9 cellular contexts compared by ENCODE assay signal in the genomic region with DNA sequence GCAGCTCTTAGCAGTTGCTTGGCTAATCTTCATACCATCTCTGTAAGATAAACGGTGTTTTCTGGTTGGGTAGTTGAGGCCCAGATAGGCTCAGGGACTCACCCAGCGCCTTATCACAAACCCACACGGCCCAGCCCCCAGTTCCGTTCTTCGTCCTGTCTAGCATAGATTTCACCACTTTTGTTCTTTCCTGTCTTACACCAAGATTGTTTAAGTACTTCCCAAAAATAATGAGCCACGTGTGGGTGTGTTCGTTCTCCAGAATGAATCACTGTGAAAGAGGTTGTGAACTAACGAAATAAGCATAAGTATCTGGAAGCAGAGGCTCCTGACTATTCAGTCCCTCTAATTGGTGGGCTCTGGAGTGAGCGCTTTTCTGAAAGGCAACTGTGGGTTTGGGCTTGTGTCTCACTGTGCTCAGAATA. TPM values are rescaled to one million over a fixed set of nuclear protein-coding genes. Genes with fewer than 3 reads are reported as not detected.
DNase-seq lines count a peak whose midpoint lies in the region; ATAC-seq, FAIRE-seq and TF ChIP-seq lines count a peak whose summit lies in the region.
"Had no signal": no experiment of that assay in that cellular context is flagged by ENCODE, and none has a peak within 500 bp of the region (broad histone marks: within the 10 kb centered on the region; RNA-seq: fewer than 3 reads in every experiment).

No MANE protein-coding gene starts in this region.

- H3K4me3 ChIP-seq in A549, result no peak overlapping the region
- H3K4me3 ChIP-seq in Peyer's patch, result no peak overlapping the region
- H3K4me3 ChIP-seq in adrenal gland, result peak overlapping the region in 1 of 4 donors; percentile 10

- no peaks in the 10 kb centered on the region for H3K9me3 ChIP-seq in A549
- H3K9me3 ChIP-seq in Peyer's patch, result no peaks in the 10 kb centered on the region
- H3K9me3 ChIP-seq in adrenal gland (replicated peaks in 1 of 3), result no peaks in the 10 kb centered on the region

- no peak for TF ChIP-seq EP300 in A549 (IDR thresholded peaks at IDR 0.05)

- FAIRE-seq in A549 (lab: Jason Lieb, UNC), result no peak

- POLR2A ChIA-PET in A549 (lab: Yijun Ruan, JAX), result no interaction called here

- H3K36me3 ChIP-seq in Peyer's patch (peaks cover 0 to 25% (median 0%) of the 10 kb centered on the region in 3 donors), adrenal gland (replicated peaks in 1 of 2) (peaks cover 0 to 16% of the 10 kb centered on the region in 2 donors)

- WGBS in A549 (ENCODE audit: missing lambda C conversion rate), result 84% methylated on average over 9 of the region's 9 CpGs
- 50 to 62% (median 53%) methylated on average over 9 of the region's 9 CpGs for WGBS in adrenal gland, 4 donors

- peak overlapping the region in 1 of 2 experiments; percentile 77; a peak in 3 of 6 replicates for H3K27ac ChIP-seq in A549
- H3K27ac ChIP-seq in Peyer's patch, result peak overlapping the region in 1 of 4 donors; percentile 35
- peak overlapping the region in 4 of 5 donors; percentile 2 to 65 (median 36) for H3K27ac ChIP-seq in adrenal gland
- H3K27ac ChIP-seq: C4-2B had no signal

- intact Hi-C loops in adrenal gland (cut with DNase I), result no loop called here

- CTCF ChIA-PET in A549 (lab: Yijun Ruan, JAX), result interaction anchor here (0.9 to 1.5 kb wide), 5 partner anchors 14 to 51 kb away, joined by 3 to 4 read pairs (median 3); no protein-coding TSS in a partner anchor

- H3K4me2 ChIP-seq in A549, result peak overlapping the region; percentile 89; the same call in 2 of the 3 replicates

- ATAC-seq in A549 (no peak), left lobe of liver (peak; percentile 14), GM21723 (IDR thresholded peaks at IDR 0.05; ENCODE audit: unreplicated experiment) (no peak)

- TF ChIP-seq POLR2A in A549 (IDR thresholded peaks at IDR 0.05; ENCODE audit: low read length) (no peak), Peyer's patch (IDR thresholded peaks at IDR 0.05) (no peak), adrenal gland (IDR thresholded peaks at IDR 0.05) (no peak)

- H3K4me1 ChIP-seq in A549 (peaks cover 66% of the 10 kb centered on the region), Peyer's patch (peaks cover 0 to 62% (median 15%) of the 10 kb centered on the region in 4 donors), adrenal gland (replicated peaks in 1 of 2) (peaks cover 13 to 48% of the 10 kb centered on the region in 2 donors)

- TF ChIP-seq CTCF in A549 (IDR thresholded peaks at IDR 0.05) (no peak), Peyer's patch (IDR thresholded peaks at IDR 0.05) (no peak), adrenal gland (IDR thresholded peaks at IDR 0.05) (no peak)

- DNase-seq in A549 (ENCODE audit: low read depth in 1 of 2, low spot score in 1 of 2), result no peak
- peak in 2 of 3 donors; percentile 62 to 80 for DNase-seq in Peyer's patch
- peak in 6 of 7 donors; percentile 32 to 71 (median 46) for DNase-seq in adrenal gland
- DNase-seq in left lobe of liver (ENCODE audit: low spot score), result peak; percentile 56
- DNase-seq in stimulated activated CD4-positive, alpha-beta T cell treated with anti-CD3 and anti-CD28 coated beads, TNF-alpha, amount 100 ng/mL, for 48 hours (ENCODE audit: low read depth in 3 of 3), result peak; percentile 34 to 49 (median 39)
- DNase-seq in SHP77 (lab: John Stamatoyannopoulos, UW), result no peak
- DNase-seq in NCI-H345 (lab: John Stamatoyannopoulos, UW), result no peak

- H3K27me3 ChIP-seq in Peyer's patch (no peaks in the 10 kb centered on the region), adrenal gland (no peaks in the 10 kb centered on the region)

- no peak for TF ChIP-seq RAD21 in A549 (conservative IDR thresholded peaks at IDR 0.05 in 1 of 2, IDR thresholded peaks at IDR 0.05 in 1 of 2)

TF ChIP-seq in A549, 52 proteins besides CTCF, POLR2A, EP300 and RAD21:
- TF ChIP-seq CHD2 (IDR thresholded peaks at IDR 0.05; ENCODE audit: low read length, partially characterized antibody) (no peak), RFX5 (IDR thresholded peaks at IDR 0.05) (no peak), TP53 (CRISPR knock-in tag; IDR thresholded peaks at IDR 0.05) (no peak), SMC3 (IDR thresholded peaks at IDR 0.05) (no peak), RNF2 (IDR thresholded peaks at IDR 0.05; ENCODE audit: borderline replicate concordance, low read depth) (no peak), SREBF2 (IDR thresholded peaks at IDR 0.05) (no peak), ZSCAN20 (CRISPR knock-in tag; IDR thresholded peaks at IDR 0.05) (no peak), NFE2L2 (conservative IDR thresholded peaks at IDR 0.05; ENCODE audit: low read length) (no peak), CBX2 (IDR thresholded peaks at IDR 0.05; ENCODE audit: borderline replicate concordance, low read depth) (no peak), RCOR1 (IDR thresholded peaks at IDR 0.05; ENCODE audit: low read depth, low read length) (no peak)
- TF ChIP-seq, protein P1, sequence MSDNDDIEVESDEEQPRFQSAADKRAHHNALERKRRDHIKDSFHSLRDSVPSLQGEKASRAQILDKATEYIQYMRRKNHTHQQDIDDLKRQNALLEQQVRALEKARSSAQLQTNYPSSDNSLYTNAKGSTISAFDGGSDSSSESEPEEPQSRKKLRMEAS (IDR thresholded peaks at IDR 0.05), result no peak
- TF ChIP-seq, protein P2, sequence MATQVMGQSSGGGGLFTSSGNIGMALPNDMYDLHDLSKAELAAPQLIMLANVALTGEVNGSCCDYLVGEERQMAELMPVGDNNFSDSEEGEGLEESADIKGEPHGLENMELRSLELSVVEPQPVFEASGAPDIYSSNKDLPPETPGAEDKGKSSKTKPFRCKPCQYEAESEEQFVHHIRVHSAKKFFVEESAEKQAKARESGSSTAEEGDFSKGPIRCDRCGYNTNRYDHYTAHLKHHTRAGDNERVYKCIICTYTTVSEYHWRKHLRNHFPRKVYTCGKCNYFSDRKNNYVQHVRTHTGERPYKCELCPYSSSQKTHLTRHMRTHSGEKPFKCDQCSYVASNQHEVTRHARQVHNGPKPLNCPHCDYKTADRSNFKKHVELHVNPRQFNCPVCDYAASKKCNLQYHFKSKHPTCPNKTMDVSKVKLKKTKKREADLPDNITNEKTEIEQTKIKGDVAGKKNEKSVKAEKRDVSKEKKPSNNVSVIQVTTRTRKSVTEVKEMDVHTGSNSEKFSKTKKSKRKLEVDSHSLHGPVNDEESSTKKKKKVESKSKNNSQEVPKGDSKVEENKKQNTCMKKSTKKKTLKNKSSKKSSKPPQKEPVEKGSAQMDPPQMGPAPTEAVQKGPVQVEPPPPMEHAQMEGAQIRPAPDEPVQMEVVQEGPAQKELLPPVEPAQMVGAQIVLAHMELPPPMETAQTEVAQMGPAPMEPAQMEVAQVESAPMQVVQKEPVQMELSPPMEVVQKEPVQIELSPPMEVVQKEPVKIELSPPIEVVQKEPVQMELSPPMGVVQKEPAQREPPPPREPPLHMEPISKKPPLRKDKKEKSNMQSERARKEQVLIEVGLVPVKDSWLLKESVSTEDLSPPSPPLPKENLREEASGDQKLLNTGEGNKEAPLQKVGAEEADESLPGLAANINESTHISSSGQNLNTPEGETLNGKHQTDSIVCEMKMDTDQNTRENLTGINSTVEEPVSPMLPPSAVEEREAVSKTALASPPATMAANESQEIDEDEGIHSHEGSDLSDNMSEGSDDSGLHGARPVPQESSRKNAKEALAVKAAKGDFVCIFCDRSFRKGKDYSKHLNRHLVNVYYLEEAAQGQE (IDR thresholded peaks at IDR 0.05), result no peak

RNA-seq across cellular contexts. Expression of gene ACVR1B, which starts 21.4 kb away (rescaled TPM):
- 18.4 and 20.1 TPM in 2 replicates for polyA plus RNA-seq in A549 (2011; rRNA removed)
- 12.9 and 16.6 TPM in 2 replicates for polyA plus RNA-seq in A549 (2012; cell fraction: cytosol; rRNA removed)
- polyA plus RNA-seq in A549 (2012; cell fraction: nucleus; rRNA removed), result 16.8 and 19.9 TPM in 2 replicates
- polyA plus RNA-seq in A549 (2017; fragmentation: RNase III; extraction: RNeasy Plus Mini Kit Qiagen cat#74134 plus additional on column Dnase treatment), result 13.2 to 15.2 TPM (median 14.6 TPM) in 3 replicates
- polyA minus RNA-seq in A549 (2011; rRNA and poly(A)+ RNA removed), result 20.2 and 24.6 TPM in 2 replicates
- total RNA-seq in Peyer's patch, result 10 to 100 TPM in 3 of 4 donors, 1 to 10 TPM in 1; 9.1 to 71.6 (median 59.2) TPM
- 10 to 100 TPM in 7 of 8 donors, 1 to 10 TPM in 1; 6.3 to 26.3 (median 16.4) TPM for total RNA-seq in adrenal gland
- polyA plus RNA-seq in adrenal gland, result 10 to 100 TPM in 2 of 3 donors, 1 to 10 TPM in 1; 9.5 to 14.1 (median 13.8) TPM
- 28.0 TPM for total RNA-seq in left lobe of liver

RNA-seq across cellular contexts. Expression of gene TAMALIN, which starts 33.9 kb away (rescaled TPM):
- polyA plus RNA-seq in A549 (2011; rRNA removed) (0.22 and 0.35 TPM in 2 replicates), A549 (2017; fragmentation: RNase III; extraction: RNeasy Plus Mini Kit Qiagen cat#74134 plus additional on column Dnase treatment) (0.16 to 0.30 TPM (median 0.29 TPM) in 3 replicates), adrenal gland (10 to 100 TPM in 2 of 3 donors, 1 to 10 TPM in 1; 5.3 to 44.9 (median 41.3) TPM)
- 0.44 and 0.53 TPM in 2 replicates for polyA plus RNA-seq in A549 (2012; cell fraction: cytosol; rRNA removed)
- polyA plus RNA-seq in A549 (2012; cell fraction: nucleus; rRNA removed), result 1.4 and 3.1 TPM in 2 replicates
- polyA minus RNA-seq in A549 (2011; rRNA and poly(A)+ RNA removed), result 0.44 and 0.62 TPM in 2 replicates
- total RNA-seq in Peyer's patch (100 to 1,000 TPM in 1 of 4 donors, 10 to 100 TPM in 1, 1 to 10 TPM in 2; 1.2 to 112 (median 16.2) TPM), adrenal gland (10 to 100 TPM in 5 of 8 donors, 1 to 10 TPM in 3; 1.8 to 26.0 (median 14.9) TPM), left lobe of liver (5.5 TPM)

Comparison
In these comparisons a context has a peak if more than half of its experiments do, and no peak if none do; other contexts are left out.
1. DNase-seq: peak in Peyer's patch (2 of 3), adrenal gland (6 of 7), left lobe of liver (single experiment) and stimulated activated CD4-positive, alpha-beta T cell treated with anti-CD3 and anti-CD28 coated beads, TNF-alpha, amount 100 ng/mL, for 48 hours (3 of 3); none in A549 (0 of 2), SHP77 (0 of 2) and NCI-H345 (single experiment).